18 cellular contexts compared by ENCODE assay signal in the genomic region with DNA sequence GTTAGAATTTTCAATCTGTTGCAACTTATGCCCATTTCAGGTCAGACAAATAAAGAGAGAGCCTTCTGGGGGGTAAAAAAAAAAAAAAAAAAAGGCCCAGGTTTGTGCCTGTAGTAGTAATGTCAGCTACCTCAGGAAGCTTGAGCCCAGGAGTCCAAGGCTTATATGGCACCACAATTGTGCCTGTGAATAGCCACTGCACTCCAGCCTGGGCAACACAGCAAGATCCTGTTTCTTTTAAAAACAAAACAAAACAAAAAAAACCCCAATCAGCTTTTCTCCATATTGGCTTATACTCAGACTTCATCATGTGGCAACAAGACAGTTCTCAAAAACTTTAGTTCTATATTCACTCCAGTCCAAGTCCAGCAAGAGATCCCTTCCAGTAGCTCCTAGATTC. TPM values are rescaled to one million over a fixed set of nuclear protein-coding genes. Genes with fewer than 3 reads are reported as not detected.
DNase-seq lines count a peak whose midpoint lies in the region; ATAC-seq and TF ChIP-seq lines count a peak whose summit lies in the region.
"Had no signal": no experiment of that assay in that cellular context is flagged by ENCODE, and none has a peak within 500 bp of the region (broad histone marks: within the 10 kb centered on the region; RNA-seq: fewer than 3 reads in every experiment).

No MANE protein-coding gene starts in this region.

- DNase-seq in PC-3 (no peak), chondrocyte (ENCODE audit: low spot score) (no peak), thoracic aorta (ENCODE audit: low spot score) (no peak)
- DNase-seq in stimulated activated naive CD8-positive, alpha-beta T cell treated with anti-CD3 and anti-CD28 coated beads, Interleukin-15, amount 100 ng/mL, for 72 hours, result no peak
- DNase-seq in stimulated activated CD4-positive, alpha-beta T cell treated with anti-CD3 and anti-CD28 coated beads, Interleukin-15, amount 100 ng/mL, for 24 hours, result no peak
- DNase-seq: activated CD4-positive, alpha-beta T cell treated with anti-CD3 and anti-CD28 coated beads for 4 hours; activated naive CD4-positive, alpha-beta T cell treated with Interleukin-2 at 50 U/mL for 16 hours; body of pancreas; DMS79 treated with DMSO at 0.1 percent for 48 hours; Kasumi-1; NCI-H1417; NCI-H2227 treated with DMSO at 0.1 percent for 48 hours; T-helper 9 cell had no signal

- CTCF ChIA-PET in PC-3 (lab: Charles Lee), result no interaction called here

- H3K4me2 ChIP-seq in PC-3 (ENCODE audit: low read length), result peak overlapping the region; percentile 59

- H3K36me3 ChIP-seq in PC-3 (ENCODE audit: low read depth, low read length), result no peaks in the 10 kb centered on the region; the same call in 1 of the 2 replicates
- H3K36me3 ChIP-seq in mesodermal cell (ENCODE audit: control insufficient read depth, insufficient read depth, low read length), result peaks cover 8% of the 10 kb centered on the region
- H3K36me3 ChIP-seq in thoracic aorta, result no peaks in the 10 kb centered on the region

- H2AFZ ChIP-seq in PC-3 (ENCODE audit: low read length), result peak overlapping the region; percentile 41

- H3K4me3 ChIP-seq in PC-3 (ENCODE audit: low read length), result peak overlapping the region; percentile 14; the same call in 1 of the 2 replicates
- H3K4me3 ChIP-seq in mesodermal cell (ENCODE audit: extremely low read depth, insufficient read depth, low read length, poor library complexity, severe bottlenecking), result no peak overlapping the region
- H3K4me3 ChIP-seq in thoracic aorta, result no peak overlapping the region
- H3K4me3 ChIP-seq: body of pancreas had no signal

- peaks cover 55% of the 10 kb centered on the region for H3K4me1 ChIP-seq in PC-3 (ENCODE audit: insufficient read depth, low read length)
- H3K4me1 ChIP-seq in mesodermal cell (ENCODE audit: control insufficient read depth, insufficient read depth, low read length, poor library complexity, severe bottlenecking), result no peaks in the 10 kb centered on the region
- peaks cover 17 to 57% of the 10 kb centered on the region in 2 donors for H3K4me1 ChIP-seq in thoracic aorta (ENCODE audit: control insufficient read depth in 1 of 2, low read depth in 2 of 2)

- POLR2A ChIA-PET in PC-3 (lab: Charles Lee; ENCODE audit: unreplicated experiment), result no interaction called here

- no peaks in the 10 kb centered on the region for H3K9me3 ChIP-seq in PC-3 (ENCODE audit: low read length)
- H3K9me3 ChIP-seq in mesodermal cell (ENCODE audit: control insufficient read depth, low read length), result no peaks in the 10 kb centered on the region
- no peaks in the 10 kb centered on the region for H3K9me3 ChIP-seq in thoracic aorta
- H3K9me3 ChIP-seq: body of pancreas had no signal

- H3K27ac ChIP-seq in PC-3 (ENCODE audit: low read length) (peak overlapping the region; percentile 88), mesodermal cell (ENCODE audit: low read depth, low read length, severe bottlenecking) (peak overlapping the region; percentile 30), thoracic aorta (peak overlapping the region; percentile 73 to 83)
- H3K27ac ChIP-seq: body of pancreas, C4-2B had no signal

- peak overlapping the region; percentile 56 for H3K27ac Mint-ChIP-seq in chondrocyte (ENCODE audit: unreplicated experiment)
- no peak overlapping the region for H3K27ac Mint-ChIP-seq in stimulated activated naive CD8-positive, alpha-beta T cell treated with anti-CD3 and anti-CD28 coated beads, Interleukin-15, amount 100 ng/mL, for 72 hours
- H3K27ac Mint-ChIP-seq: stimulated activated memory B cell treated with anti-CD40 and anti-IgM and Interleukin-4, amounts not matched to agents 10 μg/mL and 1 μg/mL and 100 μg/mL, for 72 hours had no signal

- TF ChIP-seq CTCF in PC-3 (conservative IDR thresholded peaks at IDR 0.05; ENCODE audit: low read depth, low read length), result no peak
- no peak for TF ChIP-seq CTCF in chondrocyte (IDR thresholded peaks at IDR 0.05)
- no peak for TF ChIP-seq CTCF in thoracic aorta (IDR thresholded peaks at IDR 0.05)

- peak overlapping the region; percentile 2 for H3K9ac ChIP-seq in PC-3 (ENCODE audit: low read length)

- no peaks in the 10 kb centered on the region for H3K36me3 Mint-ChIP-seq in chondrocyte (ENCODE audit: low read depth)
- H3K36me3 Mint-ChIP-seq: stimulated activated memory B cell treated with anti-CD40 and anti-IgM and Interleukin-4, amounts not matched to agents 10 μg/mL and 1 μg/mL and 100 μg/mL, for 72 hours had no signal

- H3K9me2 ChIP-seq in PC-3 (replicated peaks; ENCODE audit: low read length), result no peaks in the 10 kb centered on the region

- no peak overlapping the region for H3K4me3 Mint-ChIP-seq in chondrocyte (ENCODE audit: unreplicated experiment)
- H3K4me3 Mint-ChIP-seq in stimulated activated naive CD8-positive, alpha-beta T cell treated with anti-CD3 and anti-CD28 coated beads, Interleukin-15, amount 100 ng/mL, for 72 hours, result no peak overlapping the region
- H3K4me3 Mint-ChIP-seq: stimulated activated memory B cell treated with anti-CD40 and anti-IgM and Interleukin-4, amounts not matched to agents 10 μg/mL and 1 μg/mL and 100 μg/mL, for 72 hours had no signal

- no peak for ATAC-seq in PC-3
- ATAC-seq in thoracic aorta (ENCODE audit: insufficient number of reproducible peaks, low FRiP score, low read depth), result no peak
- no peak for ATAC-seq in GM18517 (IDR thresholded peaks at IDR 0.05; ENCODE audit: unreplicated experiment)
- ATAC-seq in GM19452 (IDR thresholded peaks at IDR 0.05; ENCODE audit: unreplicated experiment), result no peak
- ATAC-seq in stimulated activated naive CD8-positive, alpha-beta T cell treated with anti-CD3 and anti-CD28 coated beads, Interleukin-15, amount 100 ng/mL, for 72 hours, result no peak
- ATAC-seq: body of pancreas; stimulated activated memory B cell treated with anti-CD40 and anti-IgM and Interleukin-4, amounts not matched to agents 10 μg/mL and 1 μg/mL and 100 μg/mL, for 72 hours had no signal

- H3K9me3 Mint-ChIP-seq in chondrocyte (ENCODE audit: low read depth), result no peaks in the 10 kb centered on the region
- H3K9me3 Mint-ChIP-seq in stimulated activated naive CD8-positive, alpha-beta T cell treated with anti-CD3 and anti-CD28 coated beads, Interleukin-15, amount 100 ng/mL, for 72 hours, result no peaks in the 10 kb centered on the region
- H3K9me3 Mint-ChIP-seq: stimulated activated memory B cell treated with anti-CD40 and anti-IgM and Interleukin-4, amounts not matched to agents 10 μg/mL and 1 μg/mL and 100 μg/mL, for 72 hours had no signal

- no peaks in the 10 kb centered on the region for H4K20me1 ChIP-seq in PC-3 (ENCODE audit: low read length)

- BruUV-seq in PC-3 (replicated peaks; lab: Mats Ljungman, UMichigan), result no TSS peak

- peaks cover 27% of the 10 kb centered on the region for H3K79me2 ChIP-seq in PC-3 (ENCODE audit: low read length)

- intact Hi-C loops in PC-3 (cut with micrococcal nuclease), result loop anchor here (2.0 kb wide), 3 partner anchors 38 to 190 kb away; partner anchors contain the start of genes EPM2AIP1 and MLH1

- peaks cover 25% of the 10 kb centered on the region for H3K4me1 Mint-ChIP-seq in chondrocyte (ENCODE audit: low read depth)
- peaks cover 18% of the 10 kb centered on the region for H3K4me1 Mint-ChIP-seq in stimulated activated naive CD8-positive, alpha-beta T cell treated with anti-CD3 and anti-CD28 coated beads, Interleukin-15, amount 100 ng/mL, for 72 hours

- no peaks in the 10 kb centered on the region for H3K27me3 ChIP-seq in PC-3 (ENCODE audit: low read length)
- H3K27me3 ChIP-seq in thoracic aorta (replicated peaks; ENCODE audit: insufficient read depth), result no peaks in the 10 kb centered on the region
- H3K27me3 ChIP-seq: body of pancreas had no signal

- no peaks in the 10 kb centered on the region for H3K27me3 Mint-ChIP-seq in chondrocyte (ENCODE audit: low read depth)
- no peaks in the 10 kb centered on the region for H3K27me3 Mint-ChIP-seq in stimulated activated naive CD8-positive, alpha-beta T cell treated with anti-CD3 and anti-CD28 coated beads, Interleukin-15, amount 100 ng/mL, for 72 hours
- H3K27me3 Mint-ChIP-seq: stimulated activated memory B cell treated with anti-CD40 and anti-IgM and Interleukin-4, amounts not matched to agents 10 μg/mL and 1 μg/mL and 100 μg/mL, for 72 hours had no signal

- peaks cover 23% of the 10 kb centered on the region for H3F3A ChIP-seq in PC-3 (ENCODE audit: low read length, unreplicated experiment)

RNA-seq across cellular contexts. Expression of gene LRRFIP2, which starts 8.4 kb away (rescaled TPM):
- total RNA-seq in PC-3 (2014; rRNA removed) (54.7 and 69.1 TPM in 2 replicates), chondrocyte (46.3 to 50.7 TPM (median 49.0 TPM) in 3 replicates), thoracic aorta (100 to 1,000 TPM in 1 of 2 donors, 10 to 100 TPM in 1; 98.8 to 123 TPM)
- 34.4 TPM for polyA plus RNA-seq in mesodermal cell (2013, experiment 1 of 2)
- polyA plus RNA-seq in mesodermal cell (2013, experiment 2 of 2), result 39.8 TPM

Comparison
In these comparisons a context has a peak if more than half of its experiments do, and no peak if none do; other contexts are left out.
1. H3K27ac ChIP-seq: peak in every context shown above with its lines; median percentile 88 in PC-3; 78 in thoracic aorta; 30 in mesodermal cell.